In the genomic region with DNA sequence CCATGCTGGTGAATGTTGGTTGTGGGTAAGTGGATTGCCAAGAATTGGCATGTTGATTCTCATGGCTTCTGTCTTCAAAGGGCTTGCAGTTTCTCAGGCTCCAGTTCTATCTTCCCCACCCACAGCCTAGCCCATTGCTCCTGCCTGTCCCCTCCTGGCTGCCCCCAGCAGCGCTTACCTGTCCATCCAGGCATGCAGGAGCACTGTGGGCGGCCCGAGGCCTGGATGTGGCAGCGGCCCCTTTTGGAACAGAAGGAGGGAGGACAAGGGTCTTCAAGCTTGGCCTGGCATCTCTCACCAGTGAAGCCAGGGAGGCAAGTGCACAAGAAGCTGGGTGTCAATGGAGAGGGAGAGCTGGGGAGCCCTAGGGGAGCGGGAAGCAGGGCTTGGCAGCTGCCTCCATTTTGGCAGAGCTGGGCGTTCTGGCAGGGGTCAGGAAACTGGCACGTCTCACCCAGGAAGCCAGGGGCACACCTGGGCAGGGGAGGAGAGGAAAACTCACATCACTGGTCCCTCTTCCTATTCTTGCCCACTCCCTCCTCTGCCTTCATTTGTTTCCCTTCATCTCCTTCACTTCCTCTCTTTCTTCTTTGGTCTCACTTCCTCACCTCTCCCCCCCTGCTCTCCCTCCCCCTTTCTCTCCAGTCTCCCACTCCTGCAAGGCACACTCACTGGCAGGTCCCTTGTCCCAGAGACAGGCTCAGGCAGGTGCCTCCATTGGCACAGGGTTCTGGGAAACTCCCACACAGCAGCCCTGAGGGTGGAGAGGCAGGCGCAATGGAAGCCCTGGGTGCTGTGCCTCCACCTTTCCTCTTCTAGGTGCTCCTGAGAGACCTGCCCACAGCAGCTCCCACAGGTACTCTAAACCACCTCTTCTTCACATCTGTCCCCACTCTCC, we compare ENCODE assay signal across 1 cellular context.
TF ChIP-seq lines count a peak whose summit lies in the region.

No MANE protein-coding gene starts in this region.

TF ChIP-seq in GM12878, 131 proteins besides CTCF, POLR2A, EP300 and RAD21:
- TF ChIP-seq SPI1 (IDR thresholded peaks at IDR 0.05; ENCODE audit: borderline replicate concordance, insufficient read depth, low read depth, low read length) (peak; percentile 64), IKZF1 (conservative IDR thresholded peaks at IDR 0.05) (0 out of 2 replicates have a peak, but pooled peaks have one; percentile 24), BRCA1 (IDR thresholded peaks at IDR 0.05; ENCODE audit: low read depth, low read length) (no peak)
